Comparison of ENCODE assay signal across 8 cellular contexts in the genomic region with DNA sequence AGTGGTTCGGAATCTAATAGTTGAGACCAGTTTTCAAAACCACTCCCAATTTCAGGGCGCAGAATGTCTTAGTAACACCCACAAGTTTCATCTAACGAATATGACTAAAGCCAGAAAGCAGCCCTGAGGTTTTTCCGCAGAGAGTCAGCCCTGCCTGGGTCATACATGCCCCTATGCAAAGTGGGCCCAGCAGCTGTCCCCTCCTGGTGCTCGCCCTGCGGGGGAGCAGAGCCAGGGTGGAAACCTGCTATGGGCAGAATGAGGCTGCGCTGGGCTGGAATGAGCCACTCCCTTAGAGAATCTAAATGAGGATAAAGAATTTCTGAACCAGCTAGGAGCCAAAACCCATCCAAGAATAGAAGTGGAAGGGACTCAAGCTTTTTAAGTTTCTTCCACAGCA.
DNase-seq lines count a peak whose midpoint lies in the region; ATAC-seq and TF ChIP-seq lines count a peak whose summit lies in the region.
"Not testable (repeated sequence)": the region's sequence is repeated elsewhere in the genome, so short reads cannot be mapped to it uniquely, and the experiment has no call there.

No MANE protein-coding gene starts in this region.

- TF ChIP-seq CTCF in GM12865 (IDR thresholded peaks at IDR 0.05; ENCODE audit: insufficient read depth, low read depth, low read length, missing control alignments); nephron (IDR thresholded peaks at IDR 0.05; ENCODE audit: unreplicated experiment in 3 of 3): not testable (repeated sequence)

- peak; percentile 55 for ATAC-seq in GM21360 (IDR thresholded peaks at IDR 0.05; ENCODE audit: unreplicated experiment)
- ATAC-seq in HG02642 (IDR thresholded peaks at IDR 0.05; ENCODE audit: poor library complexity, unreplicated experiment), result peak; percentile 74
- ATAC-seq in HG03520 (IDR thresholded peaks at IDR 0.05; ENCODE audit: unreplicated experiment), result peak; percentile 63
- peak; percentile 93 for ATAC-seq in activated naive CD8-positive, alpha-beta T cell treated with anti-CD3 and anti-CD28 coated beads, Interleukin-2, amount 50 U/mL, for 24 hours
- ATAC-seq in stimulated activated effector memory CD8-positive, alpha-beta T cell treated with anti-CD3 and anti-CD28 coated beads, Interleukin-12 subunit alpha, Interleukin-12 subunit beta, amount 100 ng/mL, for 72 hours, result peak; percentile 93

- H3K27me3 Mint-ChIP-seq in activated naive CD8-positive, alpha-beta T cell treated with anti-CD3 and anti-CD28 coated beads, Interleukin-2, amount 50 U/mL, for 24 hours; nephron (ENCODE audit: low read depth): not testable (repeated sequence)

- H3K9me3 Mint-ChIP-seq in activated naive CD8-positive, alpha-beta T cell treated with anti-CD3 and anti-CD28 coated beads, Interleukin-2, amount 50 U/mL, for 24 hours; nephron; stimulated activated effector memory CD8-positive, alpha-beta T cell treated with anti-CD3 and anti-CD28 coated beads, Interleukin-12 subunit alpha, Interleukin-12 subunit beta, amount 100 ng/mL, for 72 hours: not testable (repeated sequence)

- H3K4me3 ChIP-seq in GM12865 (ENCODE audit: low read depth, low read length), result not testable (repeated sequence)

- H3K36me3 Mint-ChIP-seq in activated naive CD8-positive, alpha-beta T cell treated with anti-CD3 and anti-CD28 coated beads, Interleukin-2, amount 50 U/mL, for 24 hours (ENCODE audit: low read depth); nephron (ENCODE audit: low read depth); stimulated activated effector memory CD8-positive, alpha-beta T cell treated with anti-CD3 and anti-CD28 coated beads, Interleukin-12 subunit alpha, Interleukin-12 subunit beta, amount 100 ng/mL, for 72 hours: not testable (repeated sequence)

- peak; percentile 85 for DNase-seq in GM12865 (ENCODE audit: low read depth)
- DNase-seq in activated CD4-positive, alpha-beta T cell treated with anti-CD3 and anti-CD28 coated beads, Interleukin-2, amount 50 U/mL, for 48 hours, result peak; percentile 66 to 74
- DNase-seq in activated naive CD8-positive, alpha-beta T cell treated with anti-CD3 and anti-CD28 coated beads, Interleukin-2, amount 50 U/mL, for 24 hours, result peak; percentile 53
- DNase-seq in stimulated activated effector memory CD8-positive, alpha-beta T cell treated with anti-CD3 and anti-CD28 coated beads, Interleukin-12 subunit alpha, Interleukin-12 subunit beta, amount 100 ng/mL, for 72 hours (ENCODE audit: low spot score in 2 of 2), result peak; percentile 36 to 72

- H3K4me3 Mint-ChIP-seq in activated naive CD8-positive, alpha-beta T cell treated with anti-CD3 and anti-CD28 coated beads, Interleukin-2, amount 50 U/mL, for 24 hours; nephron: not testable (repeated sequence)
- peak overlapping the region; percentile 45 for H3K4me3 Mint-ChIP-seq in stimulated activated effector memory CD8-positive, alpha-beta T cell treated with anti-CD3 and anti-CD28 coated beads, Interleukin-12 subunit alpha, Interleukin-12 subunit beta, amount 100 ng/mL, for 72 hours

- peaks cover 53% of the 10 kb centered on the region for H3K4me1 Mint-ChIP-seq in activated naive CD8-positive, alpha-beta T cell treated with anti-CD3 and anti-CD28 coated beads, Interleukin-2, amount 50 U/mL, for 24 hours
- H3K4me1 Mint-ChIP-seq in nephron, result peaks cover 45% of the 10 kb centered on the region
- H3K4me1 Mint-ChIP-seq in stimulated activated effector memory CD8-positive, alpha-beta T cell treated with anti-CD3 and anti-CD28 coated beads, Interleukin-12 subunit alpha, Interleukin-12 subunit beta, amount 100 ng/mL, for 72 hours, result peaks cover 55% of the 10 kb centered on the region

- H3K27ac Mint-ChIP-seq in activated naive CD8-positive, alpha-beta T cell treated with anti-CD3 and anti-CD28 coated beads, Interleukin-2, amount 50 U/mL, for 24 hours, result peak overlapping the region; percentile 2
- H3K27ac Mint-ChIP-seq in nephron, result peak overlapping the region in 2 of 3 experiments; percentile 37 to 62
- H3K27ac Mint-ChIP-seq in stimulated activated effector memory CD8-positive, alpha-beta T cell treated with anti-CD3 and anti-CD28 coated beads, Interleukin-12 subunit alpha, Interleukin-12 subunit beta, amount 100 ng/mL, for 72 hours, result peak overlapping the region; percentile 85

Comparison
In these comparisons a context has a peak if more than half of its experiments do, and no peak if none do; other contexts are left out.
1. H3K27ac Mint-ChIP-seq: peak in every context shown above with its lines; median percentile 85 in stimulated activated effector memory CD8-positive, alpha-beta T cell treated with anti-CD3 and anti-CD28 coated beads, Interleukin-12 subunit alpha, Interleukin-12 subunit beta, amount 100 ng/mL, for 72 hours; 50 in nephron; 2 in activated naive CD8-positive, alpha-beta T cell treated with anti-CD3 and anti-CD28 coated beads, Interleukin-2, amount 50 U/mL, for 24 hours.